ENCODE assay signal across 25 cellular contexts in genomic region chr16:66566051-66566901, GRCh38. TPM values are rescaled to one million over a fixed set of nuclear protein-coding genes. Genes with fewer than 3 reads are reported as not detected.
DNase-seq lines count a peak whose midpoint lies in the region; ATAC-seq and TF ChIP-seq lines count a peak whose summit lies in the region.
"Had no signal": no experiment of that assay in that cellular context is flagged by ENCODE, and none has a peak within 500 bp of the region (broad histone marks: within the 10 kb centered on the region; RNA-seq: fewer than 3 reads in every experiment).

TSS of gene CMTM1 (plus strand) at chr16:66566439. CDS start at chr16:66566514, 75 bp downstream.

- no peaks in the 10 kb centered on the region for H3K36me3 ChIP-seq in NT2/D1 (ENCODE audit: insufficient read depth, insufficient read length, low read length)
- H3K36me3 ChIP-seq: uterus had no signal

- ATAC-seq in activated T-cell treated with anti-CD3 and anti-CD28 coated beads, Interleukin-2, amount 50 U/mL, for 4 hours: no peak
- peak; percentile 36 for ATAC-seq in sciatic nerve
- no peak for ATAC-seq in GM18502 (IDR thresholded peaks at IDR 0.05; ENCODE audit: poor library complexity, unreplicated experiment)
- ATAC-seq: stimulated activated memory B cell treated with anti-CD40 and anti-IgM and Interleukin-4, amounts not matched to agents 10 μg/mL and 1 μg/mL and 100 μg/mL, for 72 hours had no signal

- in situ Hi-C loops in KBM-7 (cut with MboI; ENCODE audit: low pct_unique_long_range_greater_than_20kb, low sequenced_read_pairs): no loop called here

- H3K4me1 Mint-ChIP-seq in activated T-cell treated with anti-CD3 and anti-CD28 coated beads, Interleukin-2, amount 50 U/mL, for 24 hours (ENCODE audit: low read depth): peaks cover 61% of the 10 kb centered on the region
- H3K4me1 Mint-ChIP-seq in activated T-cell treated with anti-CD3 and anti-CD28 coated beads, Interleukin-2, amount 50 U/mL, for 4 hours (ENCODE audit: low read depth): peaks cover 38% of the 10 kb centered on the region

- H3K27ac ChIP-seq in dorsolateral prefrontal cortex: no peak within 1 kb of the TSS
- H3K27ac ChIP-seq: epithelial cell of prostate, suprapubic skin, uterus had no signal

- intact Hi-C loops in dorsolateral prefrontal cortex (cut with DNase I) (no loop called here), sciatic nerve (cut with DNase I) (no loop called here)

- no peak within 1 kb of the TSS for H3K4me3 Mint-ChIP-seq in activated T-cell treated with anti-CD3 and anti-CD28 coated beads, Interleukin-2, amount 50 U/mL, for 24 hours
- H3K4me3 Mint-ChIP-seq in activated T-cell treated with anti-CD3 and anti-CD28 coated beads, Interleukin-2, amount 50 U/mL, for 4 hours: no peak within 1 kb of the TSS
- H3K4me3 Mint-ChIP-seq: activated naive CD4-positive, alpha-beta T cell treated with anti-CD3 and anti-CD28 coated beads, Interleukin-2, amount 50 U/mL, for 24 hours; IgD-negative memory B cell; stimulated activated memory B cell treated with anti-CD40 and anti-IgM and Interleukin-4, amounts not matched to agents 10 μg/mL and 1 μg/mL and 100 μg/mL, for 72 hours; T-helper 2 cell treated with Interferon-gamma antibody and Interleukin-4, amounts not matched to agents 5 μg/mL and 100 μg/mL, for 36 hours had no signal

- H3K4me3 ChIP-seq in NT2/D1 (ENCODE audit: insufficient read length, low read depth): peak within 1 kb of the TSS; percentile 52
- H3K4me3 ChIP-seq in dorsolateral prefrontal cortex: no peak within 1 kb of the TSS
- H3K4me3 ChIP-seq: lung, suprapubic skin, uterus had no signal

- DNase-seq in activated T-cell treated with anti-CD3 and anti-CD28 coated beads, Interleukin-2, amount 50 U/mL, for 24 hours: no peak
- DNase-seq in activated T-cell treated with anti-CD3 and anti-CD28 coated beads, Interleukin-2, amount 50 U/mL, for 4 hours: no peak
- no peak for DNase-seq in NT2/D1 (ENCODE audit: low read depth, low spot score)
- DNase-seq in dorsolateral prefrontal cortex: no peak
- no peak for DNase-seq in sciatic nerve (ENCODE audit: low spot score)
- no peak for DNase-seq in DMS114 treated with DMSO at 0.1 percent for 48 hours (lab: John Stamatoyannopoulos, UW; ENCODE audit: unreplicated experiment)
- DNase-seq in KBM-7: no peak
- DNase-seq: ACHN; activated CD4-positive, alpha-beta T cell treated with anti-CD3 and anti-CD28 coated beads, Interleukin-2, amount 50 U/mL, for 48 hours; activated T-cell treated with anti-CD3 and anti-CD28 coated beads, Interleukin-2, amount 50 U/mL, for 1 hour; cerebellar nuclear complex; kidney glomerular epithelial cell; NCI-H1105; NCI-H2029; NCI-H2227 treated with DMSO at 0.1 percent for 48 hours; uterus had no signal

- peaks cover 75% of the 10 kb centered on the region for H3K36me3 Mint-ChIP-seq in activated T-cell treated with anti-CD3 and anti-CD28 coated beads, Interleukin-2, amount 50 U/mL, for 24 hours (ENCODE audit: low read depth)
- H3K36me3 Mint-ChIP-seq in activated T-cell treated with anti-CD3 and anti-CD28 coated beads, Interleukin-2, amount 50 U/mL, for 4 hours (ENCODE audit: insufficient read depth): peaks cover 23% of the 10 kb centered on the region

- peak within 1 kb of the TSS; percentile 96 for H3K27ac Mint-ChIP-seq in activated T-cell treated with anti-CD3 and anti-CD28 coated beads, Interleukin-2, amount 50 U/mL, for 24 hours
- H3K27ac Mint-ChIP-seq: activated naive CD4-positive, alpha-beta T cell treated with anti-CD3 and anti-CD28 coated beads, Interleukin-2, amount 50 U/mL, for 24 hours; stimulated activated memory B cell treated with anti-CD40 and anti-IgM and Interleukin-4, amounts not matched to agents 10 μg/mL and 1 μg/mL and 100 μg/mL, for 72 hours had no signal

- no peaks in the 10 kb centered on the region for H3K27me3 Mint-ChIP-seq in activated T-cell treated with anti-CD3 and anti-CD28 coated beads, Interleukin-2, amount 50 U/mL, for 24 hours
- no peaks in the 10 kb centered on the region for H3K27me3 Mint-ChIP-seq in activated T-cell treated with anti-CD3 and anti-CD28 coated beads, Interleukin-2, amount 50 U/mL, for 4 hours (ENCODE audit: low read depth)
- H3K27me3 Mint-ChIP-seq: activated naive CD4-positive, alpha-beta T cell treated with anti-CD3 and anti-CD28 coated beads, Interleukin-2, amount 50 U/mL, for 24 hours; IgD-negative memory B cell; stimulated activated memory B cell treated with anti-CD40 and anti-IgM and Interleukin-4, amounts not matched to agents 10 μg/mL and 1 μg/mL and 100 μg/mL, for 72 hours had no signal

- no peak for TF ChIP-seq CTCF in dorsolateral prefrontal cortex (IDR thresholded peaks at IDR 0.05 in 54 of 56, conservative IDR thresholded peaks at IDR 0.05 in 2 of 56; ENCODE audit: low read depth in 1 of 56, partially characterized antibody in 56 of 56)

- H3K4me1 ChIP-seq in NT2/D1 (ENCODE audit: insufficient read depth, insufficient read length): no peaks in the 10 kb centered on the region
- H3K4me1 ChIP-seq: uterus had no signal

- H3K27me3 ChIP-seq in NT2/D1 (ENCODE audit: insufficient read depth, insufficient read length) (peaks cover 38% of the 10 kb centered on the region), dorsolateral prefrontal cortex (no peaks in the 10 kb centered on the region)
- H3K27me3 ChIP-seq: suprapubic skin, uterus had no signal

- H3K9ac ChIP-seq in NT2/D1 (ENCODE audit: insufficient read length, low read depth): peak within 1 kb of the TSS; percentile 47

- no peaks in the 10 kb centered on the region for H3K9me3 ChIP-seq in NT2/D1 (ENCODE audit: insufficient read depth, low read length)
- H3K9me3 ChIP-seq: suprapubic skin, uterus had no signal

- no peaks in the 10 kb centered on the region for H3K9me3 Mint-ChIP-seq in activated T-cell treated with anti-CD3 and anti-CD28 coated beads, Interleukin-2, amount 50 U/mL, for 24 hours
- no peaks in the 10 kb centered on the region for H3K9me3 Mint-ChIP-seq in activated T-cell treated with anti-CD3 and anti-CD28 coated beads, Interleukin-2, amount 50 U/mL, for 4 hours
- H3K9me3 Mint-ChIP-seq: stimulated activated memory B cell treated with anti-CD40 and anti-IgM and Interleukin-4, amounts not matched to agents 10 μg/mL and 1 μg/mL and 100 μg/mL, for 72 hours; T-helper 2 cell treated with Interferon-gamma antibody and Interleukin-4, amounts not matched to agents 5 μg/mL and 100 μg/mL, for 36 hours had no signal

RNA-seq across cellular contexts. Expression of gene CMTM1, which starts in this region (rescaled TPM):
- 1 to 10 TPM; 1.4 to 3.1 (median 2.3) TPM for total RNA-seq in activated T-cell treated with anti-CD3 and anti-CD28 coated beads, Interleukin-2, amount 50 U/mL, for 4 hours
- total RNA-seq in dorsolateral prefrontal cortex: 10 to 100 TPM in 61 of 120 experiments, 1 to 10 TPM in 59; 5.4 to 19.5 (median 10.1) TPM
- total RNA-seq in sciatic nerve: 6.2 TPM
- total RNA-seq: skeletal muscle tissue had no signal
